10 cellular contexts compared by ENCODE assay signal in the genomic region with DNA sequence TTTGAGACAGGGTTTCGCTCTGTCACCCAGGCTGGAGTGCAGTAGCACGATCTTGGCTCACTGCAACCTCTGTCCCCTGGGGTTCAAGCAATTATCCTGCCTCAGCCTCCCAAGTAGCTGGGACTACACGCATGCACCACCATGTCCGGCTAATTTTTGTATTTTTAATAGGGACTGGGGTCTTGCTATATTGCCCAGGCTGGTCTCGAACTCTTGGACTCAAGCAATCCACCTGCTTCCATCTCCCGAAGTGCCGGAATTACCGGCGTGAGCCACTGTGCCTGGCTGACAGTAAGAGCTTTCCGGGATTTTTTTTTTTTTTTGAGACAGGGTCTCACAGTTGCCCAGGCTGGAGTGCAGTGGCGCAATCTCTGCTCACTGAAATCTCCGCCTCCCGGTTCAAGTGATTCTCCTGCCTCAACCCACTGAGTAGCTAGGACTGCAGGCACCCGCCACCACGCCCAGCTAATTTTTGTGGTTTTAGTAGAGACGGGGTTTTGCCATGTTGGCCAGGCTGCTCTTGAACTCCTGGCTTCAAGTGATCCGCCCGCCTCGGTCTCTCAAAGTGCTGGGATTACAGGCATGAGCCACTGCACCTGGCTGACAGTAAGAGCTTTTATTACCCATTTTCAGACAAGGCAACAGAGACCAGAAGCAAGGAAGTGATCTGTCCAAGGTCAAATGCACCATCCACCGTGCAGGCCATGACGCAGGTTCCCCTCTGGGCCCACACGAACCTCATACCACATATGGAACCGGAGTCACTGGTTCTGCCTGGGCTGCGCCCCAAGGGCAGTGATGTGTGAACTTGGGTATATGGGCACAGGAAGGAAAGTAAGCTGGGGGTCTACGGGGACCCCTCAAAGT. TPM values are rescaled to one million over a fixed set of nuclear protein-coding genes. Genes with fewer than 3 reads are reported as not detected.
DNase-seq lines count a peak whose midpoint lies in the region; ATAC-seq and TF ChIP-seq lines count a peak whose summit lies in the region.
"Had no signal": no experiment of that assay in that cellular context is flagged by ENCODE, and none has a peak within 500 bp of the region (broad histone marks: within the 10 kb centered on the region; RNA-seq: fewer than 3 reads in every experiment).

No MANE protein-coding gene starts in this region.

- no peak for ATAC-seq in HG03045 (IDR thresholded peaks at IDR 0.05; ENCODE audit: unreplicated experiment)

- peak overlapping the region; percentile 95 to 99 (median 98) for H3K27ac Mint-ChIP-seq in IgD-negative memory B cell
- peak overlapping the region; percentile 98 for H3K27ac Mint-ChIP-seq in activated naive CD8-positive, alpha-beta T cell
- H3K27ac Mint-ChIP-seq in nephron progenitor cell, result no peak overlapping the region

- DNase-seq in DMS153 treated with DMSO at 0.1 percent for 48 hours (lab: John Stamatoyannopoulos, UW; ENCODE audit: unreplicated experiment) (peak; percentile 9), nephron progenitor cell (no peak), LoVo (ENCODE audit: low spot score) (no peak), prostate gland (ENCODE audit: low spot score) (no peak)
- DNase-seq: dermis blood vessel endothelial cell, NCI-H226 had no signal

- H3K4me3 Mint-ChIP-seq in IgD-negative memory B cell (peak overlapping the region; percentile 58 to 95 (median 88)), nephron progenitor cell (peak overlapping the region; percentile 24)
- H3K4me3 Mint-ChIP-seq in activated naive CD8-positive, alpha-beta T cell, result peak overlapping the region; percentile 66

- WGBS in prostate gland, result 91% methylated on average over 25 of the region's 25 CpGs

- TF ChIP-seq CTCF in nephron progenitor cell (IDR thresholded peaks at IDR 0.05), result no peak
- TF ChIP-seq CTCF in prostate gland (IDR thresholded peaks at IDR 0.05), result no peak

- no peaks in the 10 kb centered on the region for H3K4me1 ChIP-seq in prostate gland (replicated peaks)

- no peak overlapping the region for H3K4me3 ChIP-seq in prostate gland

- no peaks in the 10 kb centered on the region for H3K27me3 Mint-ChIP-seq in IgD-negative memory B cell
- no peaks in the 10 kb centered on the region for H3K27me3 Mint-ChIP-seq in activated naive CD8-positive, alpha-beta T cell
- no peaks in the 10 kb centered on the region for H3K27me3 Mint-ChIP-seq in nephron progenitor cell (ENCODE audit: low read depth, poor library complexity)

- H3K27ac ChIP-seq in prostate gland, result no peak overlapping the region

- no peaks in the 10 kb centered on the region for H3K36me3 ChIP-seq in prostate gland

- H3K36me3 Mint-ChIP-seq in IgD-negative memory B cell (peaks cover 3% of the 10 kb centered on the region), nephron progenitor cell (ENCODE audit: low read depth) (peaks cover 15% of the 10 kb centered on the region)
- no peaks in the 10 kb centered on the region for H3K36me3 Mint-ChIP-seq in activated naive CD8-positive, alpha-beta T cell

- H3K9me3 ChIP-seq in prostate gland, result no peaks in the 10 kb centered on the region

- intact Hi-C loops in prostate gland (cut with DNase I), result no loop called here

- H3K4me1 Mint-ChIP-seq in IgD-negative memory B cell, result peaks cover 24 to 52% (median 32%) of the 10 kb centered on the region in 3 donors
- H3K4me1 Mint-ChIP-seq in activated naive CD8-positive, alpha-beta T cell (ENCODE audit: low read depth), result peaks cover 72% of the 10 kb centered on the region
- peaks cover 65% of the 10 kb centered on the region for H3K4me1 Mint-ChIP-seq in nephron progenitor cell

- TF ChIP-seq POLR2A in prostate gland (IDR thresholded peaks at IDR 0.05), result no peak

- no peaks in the 10 kb centered on the region for H3K27me3 ChIP-seq in prostate gland (replicated peaks; ENCODE audit: insufficient read depth)

- H3K9me3 Mint-ChIP-seq in IgD-negative memory B cell (no peaks in the 10 kb centered on the region), nephron progenitor cell (no peaks in the 10 kb centered on the region)
- H3K9me3 Mint-ChIP-seq in activated naive CD8-positive, alpha-beta T cell (ENCODE audit: low read depth), result no peaks in the 10 kb centered on the region

RNA-seq across cellular contexts. Expression of a gene that starts 21.0 kb away (rescaled TPM):
- 3.7 TPM for polyA plus RNA-seq in IgD-negative memory B cell
- 10 to 100 TPM in 1 of 2 donors, 1 to 10 TPM in 1; 9.2 to 12.7 TPM for total RNA-seq in prostate gland

RNA-seq across cellular contexts. Expression of a gene that starts 32.8 kb away (rescaled TPM):
- 5.7 TPM for polyA plus RNA-seq in IgD-negative memory B cell
- total RNA-seq in prostate gland, result 10 to 100 TPM; 18.6 to 47.4 TPM

RNA-seq across cellular contexts. Expression of a gene that starts 42.8 kb away (rescaled TPM):
- polyA plus RNA-seq in IgD-negative memory B cell, result 0.65 TPM
- total RNA-seq in prostate gland, result not detected
- total RNA-seq: dermis blood vessel endothelial cell, kidney epithelial cell had no signal

RNA-seq across cellular contexts. Expression of a gene that starts 46.5 kb away (rescaled TPM):
- 58.3 TPM for polyA plus RNA-seq in IgD-negative memory B cell
- total RNA-seq in prostate gland, result 1 to 10 TPM; 4.7 to 8.3 TPM

RNA-seq across cellular contexts. Expression of a gene that starts 46.9 kb away (rescaled TPM):
- polyA plus RNA-seq in IgD-negative memory B cell, result not detected
- total RNA-seq in prostate gland, result 1 to 10 TPM in 1 of 2 donors, under 1 TPM in 1; 0.50 to 9.1 TPM
- total RNA-seq: kidney epithelial cell had no signal

Comparison
In these comparisons a context has a peak if more than half of its experiments do, and no peak if none do; other contexts are left out.
1. H3K4me3 Mint-ChIP-seq: peak in every context shown above with its lines; median percentile 88 in IgD-negative memory B cell; 66 in activated naive CD8-positive, alpha-beta T cell; 24 in nephron progenitor cell.